ENCODE assay signal across 20 cellular contexts in the genomic region with DNA sequence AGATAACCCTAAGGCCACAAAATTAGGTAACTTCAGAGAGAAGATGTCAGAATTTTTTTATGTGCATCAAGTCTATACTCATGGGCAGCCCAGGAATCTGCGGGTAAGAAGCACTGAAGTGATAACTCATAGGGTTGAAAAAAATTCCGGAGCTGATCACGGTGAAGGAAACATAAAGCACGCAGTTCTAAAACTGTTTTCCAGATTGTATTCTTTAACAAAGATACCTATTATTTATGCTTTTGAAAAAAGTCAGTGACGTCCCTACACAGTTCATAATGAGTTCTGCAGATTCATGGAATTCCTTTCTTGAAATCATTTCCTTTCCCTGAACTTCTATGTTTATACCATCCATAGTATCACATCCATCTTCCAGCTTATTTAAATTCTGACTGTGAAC.
DNase-seq lines count a peak whose midpoint lies in the region; ATAC-seq, FAIRE-seq and TF ChIP-seq lines count a peak whose summit lies in the region.
"Had no signal": no experiment of that assay in that cellular context is flagged by ENCODE, and none has a peak within 500 bp of the region (broad histone marks: within the 10 kb centered on the region; RNA-seq: fewer than 3 reads in every experiment).

No MANE protein-coding gene starts in this region.

- H3K4me3 ChIP-seq in AG10803 (ENCODE audit: low read length) (no peak overlapping the region), astrocyte (ENCODE audit: insufficient read depth, low read depth, low read length) (no peak overlapping the region)
- H3K4me3 ChIP-seq: SJCRH30, smooth muscle cell had no signal

- H3K27me3 Mint-ChIP-seq in astrocyte (ENCODE audit: low read depth, unreplicated experiment) (no peaks in the 10 kb centered on the region), endothelial cell (ENCODE audit: unreplicated experiment) (peaks cover 1% of the 10 kb centered on the region)
- H3K27me3 Mint-ChIP-seq in activated T-helper 1 cell treated with anti-CD3 and anti-CD28 coated beads, Interleukin-12 subunit alpha, Interleukin-12 subunit beta, Interleukin-2, Interleukin-4 antibody, amounts not matched to agents 30 ng/mL and 10 ng/mL and 1 ng/mL, durations not matched to agents 14 hours and 24 hours and 36 hours (ENCODE audit: insufficient read depth) = no peaks in the 10 kb centered on the region
- H3K27me3 Mint-ChIP-seq: stimulated activated memory B cell treated with anti-CD40 and anti-IgM and Interleukin-4, amounts not matched to agents 10 μg/mL and 1 μg/mL and 100 μg/mL, for 72 hours had no signal

- no peaks in the 10 kb centered on the region for H3K36me3 Mint-ChIP-seq in astrocyte (ENCODE audit: low read depth, unreplicated experiment)
- H3K36me3 Mint-ChIP-seq in activated T-helper 1 cell treated with anti-CD3 and anti-CD28 coated beads, Interleukin-12 subunit alpha, Interleukin-12 subunit beta, Interleukin-2, Interleukin-4 antibody, amounts not matched to agents 30 ng/mL and 10 ng/mL and 1 ng/mL, durations not matched to agents 14 hours and 24 hours and 36 hours (ENCODE audit: low read depth) = no peaks in the 10 kb centered on the region
- no peaks in the 10 kb centered on the region for H3K36me3 Mint-ChIP-seq in endothelial cell (ENCODE audit: low read depth, unreplicated experiment)
- H3K36me3 Mint-ChIP-seq: type B pancreatic cell had no signal

- peak overlapping the region; percentile 81 for H3K9ac ChIP-seq in astrocyte (ENCODE audit: low read length)

- H3K9me3 Mint-ChIP-seq in astrocyte (ENCODE audit: unreplicated experiment) (no peaks in the 10 kb centered on the region), endothelial cell (ENCODE audit: unreplicated experiment) (no peaks in the 10 kb centered on the region)
- no peaks in the 10 kb centered on the region for H3K9me3 Mint-ChIP-seq in activated T-helper 1 cell treated with anti-CD3 and anti-CD28 coated beads, Interleukin-12 subunit alpha, Interleukin-12 subunit beta, Interleukin-2, Interleukin-4 antibody, amounts not matched to agents 30 ng/mL and 10 ng/mL and 1 ng/mL, durations not matched to agents 14 hours and 24 hours and 36 hours
- H3K9me3 Mint-ChIP-seq: H9; stimulated activated memory B cell treated with anti-CD40 and anti-IgM and Interleukin-4, amounts not matched to agents 10 μg/mL and 1 μg/mL and 100 μg/mL, for 72 hours; type B pancreatic cell had no signal

- no peak for TF ChIP-seq CTCF in AG10803 (conservative IDR thresholded peaks at IDR 0.05; ENCODE audit: low read length)
- TF ChIP-seq CTCF in astrocyte (IDR thresholded peaks at IDR 0.05; ENCODE audit: insufficient read depth, low read depth, low read length) = no peak
- no peak for TF ChIP-seq CTCF in endothelial cell (IDR thresholded peaks at IDR 0.05; ENCODE audit: unreplicated experiment)

- H3K9me3 ChIP-seq in astrocyte (ENCODE audit: insufficient read depth, low read depth, low read length) = no peaks in the 10 kb centered on the region
- H3K9me3 ChIP-seq: SJCRH30 had no signal

- ATAC-seq in GM21447 (IDR thresholded peaks at IDR 0.05; ENCODE audit: unreplicated experiment) (no peak), GM18520 (IDR thresholded peaks at IDR 0.05; ENCODE audit: unreplicated experiment) (no peak)
- ATAC-seq: stimulated activated memory B cell treated with anti-CD40 and anti-IgM and Interleukin-4, amounts not matched to agents 10 μg/mL and 1 μg/mL and 100 μg/mL, for 72 hours had no signal

- H3K4me1 Mint-ChIP-seq in astrocyte (ENCODE audit: low read depth, unreplicated experiment) = peaks cover 76% of the 10 kb centered on the region
- H3K4me1 Mint-ChIP-seq in activated T-helper 1 cell treated with anti-CD3 and anti-CD28 coated beads, Interleukin-12 subunit alpha, Interleukin-12 subunit beta, Interleukin-2, Interleukin-4 antibody, amounts not matched to agents 30 ng/mL and 10 ng/mL and 1 ng/mL, durations not matched to agents 14 hours and 24 hours and 36 hours (ENCODE audit: low read depth) = no peaks in the 10 kb centered on the region
- no peaks in the 10 kb centered on the region for H3K4me1 Mint-ChIP-seq in endothelial cell (ENCODE audit: unreplicated experiment)

- peaks cover 68% of the 10 kb centered on the region for H3K4me1 ChIP-seq in astrocyte (ENCODE audit: insufficient read depth, low read length)
- H3K4me1 ChIP-seq: SJCRH30 had no signal

- H3K36me3 ChIP-seq in astrocyte (ENCODE audit: insufficient read depth, low read length) = no peaks in the 10 kb centered on the region
- H3K36me3 ChIP-seq: SJCRH30 had no signal

- no peaks in the 10 kb centered on the region for H3K79me2 ChIP-seq in astrocyte (ENCODE audit: insufficient read depth, low read length)

- peak; percentile 46 for DNase-seq in AG10803 (ENCODE audit: low read depth)
- peak; percentile 53 for DNase-seq in HTR-8/SVneo (ENCODE audit: insufficient read length, low spot score)
- DNase-seq in astrocyte (ENCODE audit: low read depth) = peak; percentile 96
- DNase-seq in hepatic stellate cell (ENCODE audit: low spot score) = peak; percentile 26
- DNase-seq in activated T-helper 1 cell treated with anti-CD3 and anti-CD28 coated beads, Interleukin-12 subunit alpha, Interleukin-12 subunit beta, Interleukin-2, Interleukin-4 antibody, amounts not matched to agents 30 ng/mL and 10 ng/mL and 1 ng/mL, durations not matched to agents 14 hours and 24 hours and 36 hours (ENCODE audit: low spot score) = no peak
- no peak for DNase-seq in endothelial cell (ENCODE audit: low spot score)
- DNase-seq: DMS79, H9, midbrain, NCI-H1092, NCI-H2171 treated with DMSO at 0.1 percent for 48 hours, nucleus accumbens, SJCRH30 had no signal

- no peak for FAIRE-seq in HTR-8/SVneo (lab: Jason Lieb, UNC)
- FAIRE-seq in astrocyte (lab: Jason Lieb, UNC) = peak; percentile 86
- FAIRE-seq: frontal cortex, TTC549 had no signal

- intact Hi-C loops in activated T-helper 1 cell treated with anti-CD3 and anti-CD28 coated beads, Interleukin-12 subunit alpha, Interleukin-12 subunit beta, Interleukin-2, Interleukin-4 antibody, amounts not matched to agents 30 ng/mL and 10 ng/mL and 1 ng/mL, durations not matched to agents 14 hours and 24 hours and 36 hours (cut with micrococcal nuclease) = no loop called here

- peak overlapping the region; percentile 96 for H3K27ac ChIP-seq in astrocyte (ENCODE audit: low read depth, low read length)
- H3K27ac ChIP-seq: SJCRH30 had no signal

- H3K4me2 ChIP-seq in astrocyte (ENCODE audit: low read length) = peak overlapping the region; percentile 82
- H3K4me2 ChIP-seq: smooth muscle cell had no signal

- no peak overlapping the region for H2AFZ ChIP-seq in astrocyte (ENCODE audit: low read depth, low read length)

- no peaks in the 10 kb centered on the region for H3K27me3 ChIP-seq in astrocyte (ENCODE audit: insufficient read depth, low read length)

- no peaks in the 10 kb centered on the region for H4K20me1 ChIP-seq in astrocyte (ENCODE audit: insufficient read depth, low read length)

- peak overlapping the region; percentile 87 for H3K27ac Mint-ChIP-seq in astrocyte (ENCODE audit: unreplicated experiment)
- H3K27ac Mint-ChIP-seq in activated T-helper 1 cell treated with anti-CD3 and anti-CD28 coated beads, Interleukin-12 subunit alpha, Interleukin-12 subunit beta, Interleukin-2, Interleukin-4 antibody, amounts not matched to agents 30 ng/mL and 10 ng/mL and 1 ng/mL, durations not matched to agents 14 hours and 24 hours and 36 hours = no peak overlapping the region
- H3K27ac Mint-ChIP-seq in endothelial cell (ENCODE audit: unreplicated experiment) = no peak overlapping the region
- H3K27ac Mint-ChIP-seq: H9; stimulated activated memory B cell treated with anti-CD40 and anti-IgM and Interleukin-4, amounts not matched to agents 10 μg/mL and 1 μg/mL and 100 μg/mL, for 72 hours; type B pancreatic cell had no signal

- H3K4me3 Mint-ChIP-seq in astrocyte (ENCODE audit: unreplicated experiment) = no peak overlapping the region
- no peak overlapping the region for H3K4me3 Mint-ChIP-seq in activated T-helper 1 cell treated with anti-CD3 and anti-CD28 coated beads, Interleukin-12 subunit alpha, Interleukin-12 subunit beta, Interleukin-2, Interleukin-4 antibody, amounts not matched to agents 30 ng/mL and 10 ng/mL and 1 ng/mL, durations not matched to agents 14 hours and 24 hours and 36 hours
- no peak overlapping the region for H3K4me3 Mint-ChIP-seq in endothelial cell (ENCODE audit: unreplicated experiment)
- H3K4me3 Mint-ChIP-seq: H9; stimulated activated memory B cell treated with anti-CD40 and anti-IgM and Interleukin-4, amounts not matched to agents 10 μg/mL and 1 μg/mL and 100 μg/mL, for 72 hours; type B pancreatic cell had no signal

Comparison
In these comparisons a context has a peak if more than half of its experiments do, and no peak if none do; other contexts are left out.
1. DNase-seq: peak in AG10803 (single experiment), HTR-8/SVneo (single experiment), astrocyte (single experiment) and hepatic stellate cell (single experiment); none in activated T-helper 1 cell treated with anti-CD3 and anti-CD28 coated beads, Interleukin-12 subunit alpha, Interleukin-12 subunit beta, Interleukin-2, Interleukin-4 antibody, amounts not matched to agents 30 ng/mL and 10 ng/mL and 1 ng/mL, durations not matched to agents 14 hours and 24 hours and 36 hours (single experiment) and endothelial cell (single experiment).